Comparison of ENCODE assay signal across 1 cellular context in the genomic region with DNA sequence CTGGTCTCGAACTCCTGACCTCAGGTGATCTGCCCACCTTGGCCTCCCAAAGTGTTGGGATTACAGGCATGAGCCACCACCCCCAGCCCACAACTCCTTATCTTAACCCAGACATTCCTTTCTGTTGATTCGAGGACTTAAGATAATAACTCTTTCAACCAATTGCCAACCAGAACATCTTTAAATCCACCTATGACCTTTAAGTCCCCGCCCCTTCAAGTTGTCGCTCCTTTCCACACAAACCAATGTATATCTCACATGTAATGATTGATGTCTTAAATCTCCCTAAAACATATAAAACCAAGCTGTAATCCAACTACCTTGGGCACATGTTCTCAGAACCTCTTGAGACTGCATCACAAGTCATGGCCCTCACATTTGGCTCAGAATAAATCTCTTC.
A peak's percentile ranks its signal among the peaks of the same experiment; 100 is the strongest.
TF ChIP-seq lines count a peak whose summit lies in the region.

No MANE protein-coding gene starts in this region.

TF ChIP-seq in K562, 482 proteins besides CTCF, POLR2A, EP300 and RAD21 (continued from another document):
- no peak for TF ChIP-seq ZFP1 (CRISPR knock-in tag; IDR thresholded peaks at IDR 0.05)
- TF ChIP-seq, protein P1, sequence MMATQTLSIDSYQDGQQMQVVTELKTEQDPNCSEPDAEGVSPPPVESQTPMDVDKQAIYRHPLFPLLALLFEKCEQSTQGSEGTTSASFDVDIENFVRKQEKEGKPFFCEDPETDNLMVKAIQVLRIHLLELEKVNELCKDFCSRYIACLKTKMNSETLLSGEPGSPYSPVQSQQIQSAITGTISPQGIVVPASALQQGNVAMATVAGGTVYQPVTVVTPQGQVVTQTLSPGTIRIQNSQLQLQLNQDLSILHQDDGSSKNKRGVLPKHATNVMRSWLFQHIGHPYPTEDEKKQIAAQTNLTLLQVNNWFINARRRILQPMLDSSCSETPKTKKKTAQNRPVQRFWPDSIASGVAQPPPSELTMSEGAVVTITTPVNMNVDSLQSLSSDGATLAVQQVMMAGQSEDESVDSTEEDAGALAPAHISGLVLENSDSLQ (IDR thresholded peaks at IDR 0.05) = peak; percentile 86
- no peak for TF ChIP-seq STAT5B (CRISPR knock-in tag; IDR thresholded peaks at IDR 0.05)
- TF ChIP-seq CBX2 (IDR thresholded peaks at IDR 0.05; ENCODE audit: insufficient read depth, low read length, poor library complexity, severe bottlenecking) = no peak
TF ChIP-seq in K562: peak in this region for 5.
